8 cellular contexts compared by ENCODE assay signal in the genomic region with DNA sequence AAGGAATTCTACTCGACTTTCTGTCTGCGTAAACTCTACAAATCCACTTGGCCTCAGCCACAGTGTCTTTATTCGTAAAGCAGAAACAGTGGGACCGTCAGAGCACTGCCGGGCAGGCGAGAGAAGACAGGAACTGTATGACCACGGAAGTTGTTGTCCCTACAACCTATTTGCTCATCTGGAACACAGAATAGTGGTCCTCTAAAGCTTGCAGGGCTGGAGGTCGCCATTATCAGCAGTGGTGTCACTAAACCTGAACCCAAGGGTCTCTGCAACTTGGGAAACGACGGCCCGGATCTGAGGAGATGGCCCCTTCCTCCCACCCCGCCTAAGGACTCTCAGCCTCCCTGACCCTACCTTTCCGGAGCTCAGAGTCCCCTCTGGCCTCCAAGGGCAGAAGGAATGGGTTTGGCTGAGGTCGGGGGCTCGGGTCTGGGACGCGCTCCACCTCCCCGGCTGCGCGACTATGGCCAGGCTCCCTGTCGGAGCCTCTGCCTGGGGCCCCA. TPM values are rescaled to one million over a fixed set of nuclear protein-coding genes. Genes with fewer than 3 reads are reported as not detected.
DNase-seq lines count a peak whose midpoint lies in the region; ATAC-seq, FAIRE-seq and TF ChIP-seq lines count a peak whose summit lies in the region.

No MANE protein-coding gene starts in this region.

- peaks cover 10 to 24% of the 10 kb centered on the region in 2 donors for H3K36me3 Mint-ChIP-seq in activated naive CD4-positive, alpha-beta T cell treated with anti-CD3 and anti-CD28 coated beads, Interleukin-2, amount 50 U/mL, for 72 hours

- peak overlapping the region; percentile 96 to 99 for H3K27ac Mint-ChIP-seq in activated naive CD4-positive, alpha-beta T cell treated with anti-CD3 and anti-CD28 coated beads, Interleukin-2, amount 50 U/mL, for 72 hours

- H3K4me3 ChIP-seq in GM08714 (ENCODE audit: low read length) (peak overlapping the region; percentile 88), right atrium auricular region (peak overlapping the region; percentile 96 to 100), sigmoid colon (peak overlapping the region; percentile 56 to 96 (median 74))

- peaks cover 6% of the 10 kb centered on the region for H3K36me3 ChIP-seq in right atrium auricular region
- H3K36me3 ChIP-seq in sigmoid colon: peaks cover 0 to 7% (median 0%) of the 10 kb centered on the region in 4 donors

- H3K4me1 ChIP-seq in right atrium auricular region: peaks cover 0 to 38% of the 10 kb centered on the region in 2 donors
- H3K4me1 ChIP-seq in sigmoid colon: peaks cover 0 to 45% (median 33%) of the 10 kb centered on the region in 4 donors

- no peak for TF ChIP-seq EP300 in sigmoid colon (IDR thresholded peaks at IDR 0.05)

- WGBS in sigmoid colon, 2 donors: 0 to 1% methylated on average over 21 of the region's 21 CpGs

- peak in 1 of 2 donors; percentile 12 for DNase-seq in activated naive CD4-positive, alpha-beta T cell treated with anti-CD3 and anti-CD28 coated beads, Interleukin-2, amount 50 U/mL, for 72 hours (ENCODE audit: low spot score in 2 of 2)
- no peak for DNase-seq in right atrium auricular region (ENCODE audit: low spot score)
- DNase-seq in sigmoid colon: no peak
- DNase-seq in RCC 7860 (ENCODE audit: low spot score): no peak
- no peak for DNase-seq in activated CD8-positive, alpha-beta memory T cell treated with anti-CD3 and anti-CD28 coated beads, Interleukin-2, amount 50 U/mL, for 48 hours
- no peak for DNase-seq in OCI-M2 (lab: John Stamatoyannopoulos, UW; ENCODE audit: unreplicated experiment)

- TF ChIP-seq CTCF in right atrium auricular region (IDR thresholded peaks at IDR 0.05): no peak
- no peak for TF ChIP-seq CTCF in sigmoid colon (IDR thresholded peaks at IDR 0.05)

- H3K9me3 ChIP-seq in right atrium auricular region (no peaks in the 10 kb centered on the region), sigmoid colon (no peaks in the 10 kb centered on the region)

- H3K27ac ChIP-seq in right atrium auricular region (peak overlapping the region; percentile 96), sigmoid colon (peak overlapping the region; percentile 87 to 96 (median 91))

- FAIRE-seq in RCC 7860 (lab: Jason Lieb, UNC): no peak

- intact Hi-C loops in sigmoid colon (cut with DNase I): loop anchor here (10.0 kb wide), 1 partner anchor 117 kb away; no protein-coding TSS in a partner anchor

- H3K27me3 ChIP-seq in right atrium auricular region: no peaks in the 10 kb centered on the region
- no peaks in the 10 kb centered on the region for H3K27me3 ChIP-seq in sigmoid colon

- no peak for TF ChIP-seq POLR2A in sigmoid colon (IDR thresholded peaks at IDR 0.05)

- ATAC-seq in HG03280 (IDR thresholded peaks at IDR 0.05; ENCODE audit: unreplicated experiment): peak; percentile 12
- no peak for ATAC-seq in activated naive CD4-positive, alpha-beta T cell treated with anti-CD3 and anti-CD28 coated beads, Interleukin-2, amount 50 U/mL, for 72 hours

- H3K9me3 Mint-ChIP-seq in activated naive CD4-positive, alpha-beta T cell treated with anti-CD3 and anti-CD28 coated beads, Interleukin-2, amount 50 U/mL, for 72 hours: peaks cover 0 to 5% of the 10 kb centered on the region in 2 donors

RNA-seq across cellular contexts. Expression of a gene that starts 0.4 kb away (rescaled TPM):
- 10 to 100 TPM; 25.4 to 39.1 TPM for total RNA-seq in activated naive CD4-positive, alpha-beta T cell treated with anti-CD3 and anti-CD28 coated beads, Interleukin-2, amount 50 U/mL, for 72 hours
- total RNA-seq in right atrium auricular region (10 to 100 TPM; 17.6 to 40.1 TPM), sigmoid colon (10 to 100 TPM in 3 of 4 donors, 1 to 10 TPM in 1; 9.4 to 30.7 (median 25.5) TPM)
- polyA plus RNA-seq in sigmoid colon: 10 to 100 TPM; 43.2 to 81.4 (median 49.6) TPM

RNA-seq across cellular contexts. Expression of a gene that starts 0.5 kb away (rescaled TPM):
- 100 to 1,000 TPM; 212 to 262 TPM for total RNA-seq in activated naive CD4-positive, alpha-beta T cell treated with anti-CD3 and anti-CD28 coated beads, Interleukin-2, amount 50 U/mL, for 72 hours
- total RNA-seq in right atrium auricular region (100 to 1,000 TPM; 186 to 272 TPM), sigmoid colon (10 to 100 TPM; 73.1 to 90.3 (median 79.2) TPM)
- 100 to 1,000 TPM; 147 to 214 (median 164) TPM for polyA plus RNA-seq in sigmoid colon

RNA-seq across cellular contexts. Expression of a gene that starts 53.0 kb away (rescaled TPM):
- 10 to 100 TPM; 23.7 to 43.3 TPM for total RNA-seq in activated naive CD4-positive, alpha-beta T cell treated with anti-CD3 and anti-CD28 coated beads, Interleukin-2, amount 50 U/mL, for 72 hours
- total RNA-seq in right atrium auricular region (10 to 100 TPM; 35.3 to 50.0 TPM), sigmoid colon (10 to 100 TPM; 18.3 to 49.0 (median 35.9) TPM)
- 10 to 100 TPM; 65.9 to 88.2 (median 77.5) TPM for polyA plus RNA-seq in sigmoid colon
